8 cellular contexts compared by ENCODE assay signal in genomic region chr19:11435057-11435832, GRCh38. TPM values are rescaled to one million over a fixed set of nuclear protein-coding genes. Genes with fewer than 3 reads are reported as not detected.
A peak's percentile ranks its signal among the peaks of the same experiment; 100 is the strongest.
DNase-seq lines count a peak whose midpoint lies in the region; TF ChIP-seq lines count a peak whose summit lies in the region.

Gene ODAD3 (minus strand): TSS chr19:11435121. CDS start chr19:11435016, 105 bp downstream.
Gene PRKCSH (plus strand): TSS chr19:11435635. CDS start chr19:11436118, 483 bp downstream.

- DNase-seq in GM10248 (ENCODE audit: extremely low spot score) (peak; percentile 99), HFFc6 (peak; percentile 100), NAMALWA (ENCODE audit: low spot score) (peak; percentile 100), SK-N-DZ (ENCODE audit: low spot score) (peak; percentile 100), glomerular endothelial cell (ENCODE audit: extremely low read depth, low read depth, low spot score) (peak; percentile 97), occipital lobe (lab: John Stamatoyannopoulos, UW) (peak; percentile 99), testis (peak; percentile 100)

- peak within 1 kb of the TSS; percentile 92 for H3K27ac Mint-ChIP-seq in HFFc6
- H3K27ac Mint-ChIP-seq in activated naive CD4-positive, alpha-beta T cell treated with anti-CD3 and anti-CD28 coated beads, Interleukin-2, amount 50 U/mL, for 24 hours: peak within 1 kb of the TSS; percentile 95

- H3K27ac ChIP-seq in testis: peak within 1 kb of the TSS; percentile 64 to 89

- peaks cover 14% of the 10 kb centered on the region for H3K4me1 Mint-ChIP-seq in HFFc6 (ENCODE audit: low read depth)
- H3K4me1 Mint-ChIP-seq in activated naive CD4-positive, alpha-beta T cell treated with anti-CD3 and anti-CD28 coated beads, Interleukin-2, amount 50 U/mL, for 24 hours: peaks cover 21% of the 10 kb centered on the region

- POLR2A ChIA-PET in GM10248 (lab: Yijun Ruan, JAX): interaction anchor here (0.5 to 1.0 kb wide), 5 partner anchors 33 to 1571 kb away, joined by 3 to 6 read pairs (median 5); no protein-coding TSS in a partner anchor

- CTCF ChIA-PET in GM10248 (lab: Yijun Ruan, JAX): interaction anchor here (0.6 to 2.9 kb wide), 24 partner anchors 9 to 341 kb away, joined by 3 to 37 read pairs (median 5); partner anchors contain the start of genes EPOR, RGL3 and SWSAP1

- no peaks in the 10 kb centered on the region for H3K9me3 ChIP-seq in testis

- intact Hi-C loops in testis (cut with DNase I; ENCODE audit: low total_unique reads): no loop called here

- no peaks in the 10 kb centered on the region for H3K27me3 ChIP-seq in testis

- no peaks in the 10 kb centered on the region for H3K36me3 ChIP-seq in testis (ENCODE audit: low read depth, missing control alignments)

- peak within 1 kb of the TSS; percentile 99 for H3K4me3 Mint-ChIP-seq in HFFc6
- H3K4me3 Mint-ChIP-seq in activated naive CD4-positive, alpha-beta T cell treated with anti-CD3 and anti-CD28 coated beads, Interleukin-2, amount 50 U/mL, for 24 hours: peak within 1 kb of the TSS; percentile 99

- H3K4me1 ChIP-seq in testis: peaks cover 14% of the 10 kb centered on the region

- no peaks in the 10 kb centered on the region for H3K9me3 Mint-ChIP-seq in HFFc6
- H3K9me3 Mint-ChIP-seq in activated naive CD4-positive, alpha-beta T cell treated with anti-CD3 and anti-CD28 coated beads, Interleukin-2, amount 50 U/mL, for 24 hours: no peaks in the 10 kb centered on the region

- peak within 1 kb of the TSS; percentile 71 to 75 for H3K4me3 ChIP-seq in testis

- TF ChIP-seq POLR2A in testis (IDR thresholded peaks at IDR 0.05): no peak

- 0 out of 2 replicates have a peak, but pooled peaks cover 3% of the 10 kb centered on the region for H3K27me3 Mint-ChIP-seq in HFFc6 (ENCODE audit: insufficient read depth)
- no peaks in the 10 kb centered on the region for H3K27me3 Mint-ChIP-seq in activated naive CD4-positive, alpha-beta T cell treated with anti-CD3 and anti-CD28 coated beads, Interleukin-2, amount 50 U/mL, for 24 hours

- 0 to 1% methylated on average over 45 to 53 of the region's 53 CpGs for WGBS in testis, 2 donors

- TF ChIP-seq CTCF in GM10248 (IDR thresholded peaks at IDR 0.05; ENCODE audit: control extremely low read depth, extremely low read depth, low read depth, missing control alignments): peak; percentile 78
- peak; percentile 96 for TF ChIP-seq CTCF in HFFc6 (IDR thresholded peaks at IDR 0.05)
- peak; percentile 80 to 99 (median 99) for TF ChIP-seq CTCF in testis (IDR thresholded peaks at IDR 0.05)

- H3K36me3 Mint-ChIP-seq in HFFc6 (ENCODE audit: low read depth): peaks cover 4% of the 10 kb centered on the region
- H3K36me3 Mint-ChIP-seq in activated naive CD4-positive, alpha-beta T cell treated with anti-CD3 and anti-CD28 coated beads, Interleukin-2, amount 50 U/mL, for 24 hours: peaks cover 4% of the 10 kb centered on the region

RNA-seq across cellular contexts. Expression of gene ODAD3, which starts in this region (rescaled TPM):
- 1 to 10 TPM in 1 of 6 experiments, under 1 TPM in 4, not detected in 1; 0.16 to 1.1 (median 0.60) TPM for total RNA-seq in HFFc6 (2021; fragmentation: NEBNext Ultra II Directional; extraction: Animal tissue kit (Norgen Biotek cat#: 25700))
- 0.42 and 6.6 TPM in 2 replicates for polyA plus RNA-seq in SK-N-DZ (2014; cell fraction: cytosol; rRNA removed)
- 10.7 TPM in 1 of 2 replicates, not detected in the other for polyA plus RNA-seq in SK-N-DZ (2014; cell fraction: nucleus; rRNA removed)
- total RNA-seq in glomerular endothelial cell (0.06 and 1.4 TPM in 2 replicates), occipital lobe (0.47 TPM), testis (10 to 100 TPM in 1 of 2 donors, 1 to 10 TPM in 1; 9.7 to 14.8 TPM)
- 18.3 TPM for polyA plus RNA-seq in testis (ENCODE audit: insufficient read depth, low read depth, low replicate concordance)

RNA-seq across cellular contexts. Expression of gene PRKCSH, which starts in this region (rescaled TPM):
- total RNA-seq in HFFc6 (2021; fragmentation: NEBNext Ultra II Directional; extraction: Animal tissue kit (Norgen Biotek cat#: 25700)): 100 to 1,000 TPM; 367 to 460 (median 388) TPM
- 54.2 and 58.9 TPM in 2 replicates for polyA plus RNA-seq in SK-N-DZ (2014; cell fraction: cytosol; rRNA removed)
- polyA plus RNA-seq in SK-N-DZ (2014; cell fraction: nucleus; rRNA removed): 111 and 113 TPM in 2 replicates
- total RNA-seq in glomerular endothelial cell (281 and 288 TPM in 2 replicates), occipital lobe (60.2 TPM), testis (100 to 1,000 TPM; 214 to 256 TPM)
- 266 TPM for polyA plus RNA-seq in testis (ENCODE audit: insufficient read depth, low read depth, low replicate concordance)

Comparison
In these comparisons a context has a peak if more than half of its experiments do, and no peak if none do; other contexts are left out.
1. Peak in every context shown above with its lines: DNase-seq, H3K4me3 ChIP-seq and H3K27ac ChIP-seq.